ENCODE assay signal across 19 cellular contexts in genomic region chr7:8817448-8818036, GRCh38.
A peak's percentile ranks its signal among the peaks of the same experiment; 100 is the strongest.
DNase-seq lines count a peak whose midpoint lies in the region; ATAC-seq and TF ChIP-seq lines count a peak whose summit lies in the region.
"Had no signal": no experiment of that assay in that cellular context is flagged by ENCODE, and none has a peak within 500 bp of the region (broad histone marks: within the 10 kb centered on the region; RNA-seq: fewer than 3 reads in every experiment).

No MANE protein-coding gene starts in this region.

- no peaks in the 10 kb centered on the region for H3K27me3 Mint-ChIP-seq in T-helper 17 cell
- H3K27me3 Mint-ChIP-seq in activated T-cell treated with anti-CD3 and anti-CD28 coated beads, Interleukin-2, amount 50 U/mL, for 4 hours (ENCODE audit: low read depth), result no peaks in the 10 kb centered on the region
- H3K27me3 Mint-ChIP-seq: B cell had no signal

- H3K9me3 ChIP-seq in WERI-Rb-1 (ENCODE audit: severe bottlenecking) (no peaks in the 10 kb centered on the region), T-helper 17 cell (ENCODE audit: control insufficient read depth, low read length, poor library complexity, severe bottlenecking) (no peaks in the 10 kb centered on the region)
- H3K9me3 ChIP-seq: A549, MG63, SJCRH30 had no signal

- H3K36me3 ChIP-seq in WERI-Rb-1, result no peaks in the 10 kb centered on the region
- H3K36me3 ChIP-seq: MG63, SJCRH30 had no signal

- H3K4me3 ChIP-seq in WERI-Rb-1 (ENCODE audit: low read depth, low read length) (no peak overlapping the region), retinal pigment epithelial cell (ENCODE audit: low read length) (no peak overlapping the region)
- H3K4me3 ChIP-seq: A549, MG63, SJCRH30 had no signal

- TF ChIP-seq CTCF in WERI-Rb-1 (IDR thresholded peaks at IDR 0.05; ENCODE audit: low read depth, low read length) (no peak), retinal pigment epithelial cell (conservative IDR thresholded peaks at IDR 0.05; ENCODE audit: low read depth, low read length) (no peak)

- H3K4me1 Mint-ChIP-seq in T-helper 17 cell, result no peaks in the 10 kb centered on the region
- H3K4me1 Mint-ChIP-seq in activated T-cell treated with anti-CD3 and anti-CD28 coated beads, Interleukin-2, amount 50 U/mL, for 4 hours (ENCODE audit: low read depth), result no peaks in the 10 kb centered on the region
- H3K4me1 Mint-ChIP-seq: B cell had no signal

- ATAC-seq in left ventricle myocardium superior, result no peak
- no peak for ATAC-seq in stimulated activated naive CD8-positive, alpha-beta T cell treated with anti-CD3 and anti-CD28 coated beads, Interleukin-15, Interleukin-2, amounts not matched to agents 100 U/mL and 50 U/mL, for 24 hours
- ATAC-seq in T-helper 17 cell, result no peak
- no peak for ATAC-seq in activated T-cell treated with anti-CD3 and anti-CD28 coated beads, Interleukin-2, amount 50 U/mL, for 4 hours
- ATAC-seq: A549 had no signal

- peak; percentile 94 for DNase-seq in DMS 273 (lab: John Stamatoyannopoulos, UW; ENCODE audit: unreplicated experiment)
- DNase-seq in NCI-H82 (lab: John Stamatoyannopoulos, UW), result peak; percentile 89
- peak; percentile 33 for DNase-seq in WERI-Rb-1
- DNase-seq in retinal pigment epithelial cell (ENCODE audit: low read depth), result peak; percentile 38
- no peak for DNase-seq in left ventricle myocardium superior
- DNase-seq in stimulated activated naive CD8-positive, alpha-beta T cell treated with anti-CD3 and anti-CD28 coated beads, Interleukin-15, Interleukin-2, amounts not matched to agents 100 U/mL and 50 U/mL, for 24 hours, result no peak
- DNase-seq in T-helper 17 cell, result no peak
- no peak for DNase-seq in activated T-cell treated with anti-CD3 and anti-CD28 coated beads, Interleukin-2, amount 50 U/mL, for 4 hours
- DNase-seq: COR-L47, DND-41, GOT3, MG63, NCI-H1417, NCI-H1694 treated with DMSO at 0.1 percent for 48 hours, NCI-H2081 treated with DMSO at 0.1 percent for 48 hours, NCI-H774, SJCRH30 had no signal

- intact Hi-C loops in left ventricle myocardium superior (cut with micrococcal nuclease), result no loop called here

- peaks cover 6% of the 10 kb centered on the region for H3K9me3 Mint-ChIP-seq in activated T-cell treated with anti-CD3 and anti-CD28 coated beads, Interleukin-2, amount 50 U/mL, for 4 hours

- no peak overlapping the region for H3K4me3 Mint-ChIP-seq in T-helper 17 cell
- no peak overlapping the region for H3K4me3 Mint-ChIP-seq in activated T-cell treated with anti-CD3 and anti-CD28 coated beads, Interleukin-2, amount 50 U/mL, for 4 hours
- H3K4me3 Mint-ChIP-seq: B cell had no signal

- H3K27ac ChIP-seq in WERI-Rb-1, result peak overlapping the region; percentile 29
- H3K27ac ChIP-seq: A549, SJCRH30 had no signal

- H3K36me3 Mint-ChIP-seq in T-helper 17 cell (ENCODE audit: low read depth), result no peaks in the 10 kb centered on the region
- H3K36me3 Mint-ChIP-seq in activated T-cell treated with anti-CD3 and anti-CD28 coated beads, Interleukin-2, amount 50 U/mL, for 4 hours (ENCODE audit: insufficient read depth), result no peaks in the 10 kb centered on the region

- H3K27me3 ChIP-seq in WERI-Rb-1 (ENCODE audit: insufficient read depth, low read depth, severe bottlenecking), result no peaks in the 10 kb centered on the region
- H3K27me3 ChIP-seq: MG63, SJCRH30 had no signal

- no peak overlapping the region for H3K27ac Mint-ChIP-seq in T-helper 17 cell
- H3K27ac Mint-ChIP-seq: B cell had no signal

Comparison
In these comparisons a context has a peak if more than half of its experiments do, and no peak if none do; other contexts are left out.
1. DNase-seq: peak in DMS 273 (single experiment), NCI-H82 (single experiment), WERI-Rb-1 (single experiment) and retinal pigment epithelial cell (single experiment); none in left ventricle myocardium superior (single experiment), stimulated activated naive CD8-positive, alpha-beta T cell treated with anti-CD3 and anti-CD28 coated beads, Interleukin-15, Interleukin-2, amounts not matched to agents 100 U/mL and 50 U/mL, for 24 hours (single experiment), T-helper 17 cell (0 of 3) and activated T-cell treated with anti-CD3 and anti-CD28 coated beads, Interleukin-2, amount 50 U/mL, for 4 hours (single experiment).